22 cellular contexts compared by ENCODE assay signal in the genomic region with DNA sequence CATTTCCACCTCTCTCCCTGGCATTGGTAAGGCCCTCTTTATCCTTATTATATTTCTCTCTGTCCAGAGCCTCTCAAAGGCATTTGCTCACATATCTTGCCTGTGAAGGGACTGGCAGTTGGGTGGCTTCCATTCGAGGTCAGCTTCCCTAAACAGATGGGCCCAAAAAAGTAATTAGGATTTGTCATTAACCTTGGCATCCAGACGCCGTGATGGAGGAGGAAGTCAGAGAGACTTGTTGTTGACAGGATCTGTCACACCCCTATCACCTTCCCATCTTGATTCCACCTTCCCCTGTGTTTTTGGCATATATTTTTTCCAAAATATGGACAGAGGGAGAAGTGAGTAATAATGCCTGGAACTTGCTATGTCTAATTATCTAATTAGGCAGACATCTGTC. TPM values are rescaled to one million over a fixed set of nuclear protein-coding genes. Genes with fewer than 3 reads are reported as not detected.
"Had no signal": no experiment of that assay in that cellular context is flagged by ENCODE, and none has a peak within 500 bp of the region (broad histone marks: within the 10 kb centered on the region; RNA-seq: fewer than 3 reads in every experiment).

No MANE protein-coding gene starts in this region.

- H3K9me3 Mint-ChIP-seq: activated CD4-positive, alpha-beta memory T cell treated with anti-CD3 and anti-CD28 coated beads, Interleukin-2, amount 10 ng/mL, durations not matched to agents 7 days and 5 days; activated naive CD4-positive, alpha-beta T cell treated with anti-CD3 and anti-CD28 coated beads, Interleukin-2, amount 50 U/mL, for 24 hours; activated T-cell treated with anti-CD3 and anti-CD28 coated beads, Interleukin-2, amount 50 U/mL, for 72 hours; activated T-helper 2 cell treated with anti-CD3 and anti-CD28 coated beads, Interferon-gamma antibody, Interleukin-2, Interleukin-4, amounts not matched to agents 10 μg/mL and 5 μg/mL and 100 μg/mL, durations not matched to agents 14 hours and 24 hours and 36 hours; central memory CD8-positive, alpha-beta T cell had no signal

- H3K4me3 Mint-ChIP-seq: activated CD4-positive, alpha-beta memory T cell treated with anti-CD3 and anti-CD28 coated beads, Interleukin-2, amount 10 ng/mL, durations not matched to agents 7 days and 5 days; activated CD4-positive, alpha-beta T cell treated with anti-CD3 and anti-CD28 coated beads for 36 hours; activated naive CD4-positive, alpha-beta T cell treated with anti-CD3 and anti-CD28 coated beads, Interleukin-2, amount 50 U/mL, for 24 hours; activated T-cell treated with anti-CD3 and anti-CD28 coated beads, Interleukin-2, amount 50 U/mL, for 72 hours; central memory CD8-positive, alpha-beta T cell had no signal

- H3K4me1 Mint-ChIP-seq: activated CD4-positive, alpha-beta memory T cell treated with anti-CD3 and anti-CD28 coated beads, Interleukin-2, amount 10 ng/mL, durations not matched to agents 7 days and 5 days; activated CD4-positive, alpha-beta T cell treated with anti-CD3 and anti-CD28 coated beads for 36 hours; activated naive CD4-positive, alpha-beta T cell treated with anti-CD3 and anti-CD28 coated beads, Interleukin-2, amount 50 U/mL, for 24 hours had no signal

- H3K27ac Mint-ChIP-seq: activated CD4-positive, alpha-beta memory T cell treated with anti-CD3 and anti-CD28 coated beads, Interleukin-2, amount 10 ng/mL, durations not matched to agents 7 days and 5 days; activated CD4-positive, alpha-beta T cell treated with anti-CD3 and anti-CD28 coated beads for 36 hours; activated naive CD4-positive, alpha-beta T cell treated with anti-CD3 and anti-CD28 coated beads, Interleukin-2, amount 50 U/mL, for 24 hours; activated T-cell treated with anti-CD3 and anti-CD28 coated beads, Interleukin-2, amount 50 U/mL, for 72 hours; activated T-helper 2 cell treated with anti-CD3 and anti-CD28 coated beads, Interferon-gamma antibody, Interleukin-2, Interleukin-4, amounts not matched to agents 10 μg/mL and 5 μg/mL and 100 μg/mL, durations not matched to agents 14 hours and 24 hours and 36 hours had no signal

- H3K36me3 Mint-ChIP-seq: activated naive CD4-positive, alpha-beta T cell treated with anti-CD3 and anti-CD28 coated beads, Interleukin-2, amount 50 U/mL, for 24 hours had no signal

- DNase-seq: activated CD4-positive, alpha-beta memory T cell treated with anti-CD3 and anti-CD28 coated beads, Interleukin-2, amount 10 ng/mL, durations not matched to agents 7 days and 5 days; activated CD4-positive, alpha-beta T cell treated with anti-CD3 and anti-CD28 coated beads for 36 hours; activated CD4-positive, alpha-beta T cell treated with anti-CD3 and anti-CD28 coated beads, Interleukin-2, amount 50 U/mL, for 1 hour; activated CD8-positive, alpha-beta memory T cell treated with anti-CD3 and anti-CD28 coated beads, Interleukin-2, amount 50 U/mL, for 4 hours; activated T-cell treated with anti-CD3 and anti-CD28 coated beads, Interleukin-2, amount 50 U/mL, for 72 hours; body of pancreas; colonic mucosa; Karpas-422; NCI-H1105 treated with DMSO at 0.1 percent for 48 hours; NCI-H1436 treated with DMSO at 0.1 percent for 48 hours; NCI-H1930; NCI-H345; NK-92 treated with Interleukin-12 subunit alpha and Interleukin-12 subunit beta, amount 100 ng/mL, for 24 hours; Peyer's patch; Right ventricle myocardium superior; SJCRH30; T-helper 1 cell; WERI-Rb-1 had no signal

- ATAC-seq: activated CD4-positive, alpha-beta T cell treated with anti-CD3 and anti-CD28 coated beads for 36 hours; activated T-cell treated with anti-CD3 and anti-CD28 coated beads, Interleukin-2, amount 50 U/mL, for 72 hours; body of pancreas; K562 had no signal

RNA-seq across cellular contexts. Expression of gene OAS1, which starts 54.0 kb away (rescaled TPM):
- total RNA-seq: SJCRH30 had no signal
